ENCODE assay signal across 10 cellular contexts in genomic region chr5:119335261-119335677, GRCh38. TPM values are rescaled to one million over a fixed set of nuclear protein-coding genes. Genes with fewer than 3 reads are reported as not detected.
DNase-seq lines count a peak whose midpoint lies in the region; ATAC-seq, FAIRE-seq and TF ChIP-seq lines count a peak whose summit lies in the region.
"Had no signal": no experiment of that assay in that cellular context is flagged by ENCODE, and none has a peak within 500 bp of the region (broad histone marks: within the 10 kb centered on the region; RNA-seq: fewer than 3 reads in every experiment).

No MANE protein-coding gene starts in this region.

- H3K27me3 ChIP-seq in GM06990 (replicated peaks; ENCODE audit: control insufficient read depth, insufficient read depth, low read length): no peaks in the 10 kb centered on the region
- no peaks in the 10 kb centered on the region for H3K27me3 ChIP-seq in KMS-11 (ENCODE audit: insufficient read depth, low read depth)
- no peaks in the 10 kb centered on the region for H3K27me3 ChIP-seq in astrocyte (ENCODE audit: insufficient read depth, low read length)
- H3K27me3 ChIP-seq in osteoblast (ENCODE audit: insufficient read depth, low read length): no peaks in the 10 kb centered on the region
- H3K27me3 ChIP-seq: pancreas, thyroid gland had no signal

- no peaks in the 10 kb centered on the region for H3K36me3 Mint-ChIP-seq in astrocyte (ENCODE audit: low read depth, unreplicated experiment)

- H4K20me1 ChIP-seq in KMS-11 (ENCODE audit: insufficient read depth) (no peaks in the 10 kb centered on the region), astrocyte (ENCODE audit: insufficient read depth, low read length) (no peaks in the 10 kb centered on the region), osteoblast (ENCODE audit: insufficient read depth, low read length) (no peaks in the 10 kb centered on the region)

- no peaks in the 10 kb centered on the region for H3K27me3 Mint-ChIP-seq in astrocyte (ENCODE audit: low read depth, unreplicated experiment)

- peak overlapping the region; percentile 80 for H3K4me3 ChIP-seq in GM06990 (replicated peaks; ENCODE audit: low read depth, low read length)
- H3K4me3 ChIP-seq in KMS-11 (IDR thresholded peaks at IDR 0.05; ENCODE audit: insufficient read depth, low read depth, low read length): no peak overlapping the region
- H3K4me3 ChIP-seq in astrocyte (ENCODE audit: insufficient read depth, low read depth, low read length): no peak overlapping the region
- H3K4me3 ChIP-seq in osteoblast (ENCODE audit: insufficient read depth, low read length): no peak overlapping the region
- H3K4me3 ChIP-seq: thyroid gland had no signal

- H3K27ac ChIP-seq in KMS-11: peak overlapping the region; percentile 97
- H3K27ac ChIP-seq in astrocyte (ENCODE audit: low read depth, low read length): no peak overlapping the region
- H3K27ac ChIP-seq in osteoblast (ENCODE audit: low read depth, low read length): no peak overlapping the region
- H3K27ac ChIP-seq: pancreas had no signal

- peaks cover 34% of the 10 kb centered on the region for H3K4me1 Mint-ChIP-seq in astrocyte (ENCODE audit: low read depth, unreplicated experiment)

- ATAC-seq in GM18868 (IDR thresholded peaks at IDR 0.05; ENCODE audit: unreplicated experiment): no peak

- TF ChIP-seq CTCF in GM06990 (IDR thresholded peaks at IDR 0.05; ENCODE audit: insufficient read depth, low read length, poor library complexity, severe bottlenecking): no peak
- TF ChIP-seq CTCF in KMS-11 (conservative IDR thresholded peaks at IDR 0.05; ENCODE audit: low read depth, low read length): no peak
- TF ChIP-seq CTCF in astrocyte (IDR thresholded peaks at IDR 0.05; ENCODE audit: insufficient read depth, low read depth, low read length): no peak
- TF ChIP-seq CTCF in osteoblast (IDR thresholded peaks at IDR 0.05; ENCODE audit: extremely low read depth, low read depth, low read length): no peak

- no peaks in the 10 kb centered on the region for H3K9me3 Mint-ChIP-seq in astrocyte (ENCODE audit: unreplicated experiment)

- H3K36me3 ChIP-seq in GM06990 (ENCODE audit: control insufficient read depth, insufficient read depth, low read length) (peaks cover 4% of the 10 kb centered on the region), KMS-11 (ENCODE audit: insufficient read depth) (no peaks in the 10 kb centered on the region), astrocyte (ENCODE audit: insufficient read depth, low read length) (no peaks in the 10 kb centered on the region), osteoblast (ENCODE audit: insufficient read depth, low read length) (no peaks in the 10 kb centered on the region)
- H3K36me3 ChIP-seq: pancreas, thyroid gland had no signal

- FAIRE-seq in astrocyte (lab: Jason Lieb, UNC): no peak
- FAIRE-seq: pancreas had no signal

- H2AFZ ChIP-seq in KMS-11 (ENCODE audit: low read depth) (no peak overlapping the region), astrocyte (ENCODE audit: low read depth, low read length) (no peak overlapping the region), osteoblast (ENCODE audit: low read length) (no peak overlapping the region)

- H3K4me1 ChIP-seq in KMS-11 (ENCODE audit: low read depth, poor library complexity, severe bottlenecking): peaks cover 96% of the 10 kb centered on the region
- H3K4me1 ChIP-seq in astrocyte (ENCODE audit: insufficient read depth, low read length): no peaks in the 10 kb centered on the region
- peaks cover 9% of the 10 kb centered on the region for H3K4me1 ChIP-seq in osteoblast (ENCODE audit: insufficient read depth, low read length)

- peak overlapping the region; percentile 47 for H3K27ac Mint-ChIP-seq in astrocyte (ENCODE audit: unreplicated experiment)

- H3K4me3 Mint-ChIP-seq in astrocyte (ENCODE audit: unreplicated experiment): no peak overlapping the region

- H3K79me2 ChIP-seq in KMS-11 (ENCODE audit: insufficient read depth, low read depth): peaks cover 67% of the 10 kb centered on the region
- peaks cover 5% of the 10 kb centered on the region for H3K79me2 ChIP-seq in astrocyte (ENCODE audit: insufficient read depth, low read length)
- H3K79me2 ChIP-seq in osteoblast (ENCODE audit: insufficient read depth, low read length): no peaks in the 10 kb centered on the region

- peak overlapping the region; percentile 45; the same call in 1 of the 2 replicates for H3K9ac ChIP-seq in KMS-11
- no peak overlapping the region for H3K9ac ChIP-seq in astrocyte (ENCODE audit: low read length)

- H3K9me3 ChIP-seq in astrocyte (ENCODE audit: insufficient read depth, low read depth, low read length) (no peaks in the 10 kb centered on the region), osteoblast (ENCODE audit: low read depth, low read length) (no peaks in the 10 kb centered on the region)
- H3K9me3 ChIP-seq: pancreas, thyroid gland had no signal

- H3K4me2 ChIP-seq in KMS-11: peak overlapping the region; percentile 95
- no peak overlapping the region for H3K4me2 ChIP-seq in astrocyte (ENCODE audit: low read length)
- peak overlapping the region; percentile 89 for H3K4me2 ChIP-seq in osteoblast (ENCODE audit: insufficient read depth, low read length)

- DNase-seq in GM06990 (ENCODE audit: extremely low read depth, insufficient read length) (no peak), astrocyte (ENCODE audit: low read depth) (no peak), osteoblast (ENCODE audit: insufficient read length, low spot score, missing footprints) (no peak), KG1 (lab: John Stamatoyannopoulos, UW) (no peak), NCI-H1417 (lab: John Stamatoyannopoulos, UW) (no peak), NCI-H2081 treated with DMSO at 0.1 percent for 48 hours (lab: John Stamatoyannopoulos, UW) (no peak)

RNA-seq across cellular contexts. Expression of gene TNFAIP8, which starts 20.6 kb away (rescaled TPM):
- total RNA-seq in astrocyte (25.9 and 33.1 TPM in 2 replicates), osteoblast (23.2 and 26.2 TPM in 2 replicates)
